ENCODE assay signal across 15 cellular contexts in the genomic region with DNA sequence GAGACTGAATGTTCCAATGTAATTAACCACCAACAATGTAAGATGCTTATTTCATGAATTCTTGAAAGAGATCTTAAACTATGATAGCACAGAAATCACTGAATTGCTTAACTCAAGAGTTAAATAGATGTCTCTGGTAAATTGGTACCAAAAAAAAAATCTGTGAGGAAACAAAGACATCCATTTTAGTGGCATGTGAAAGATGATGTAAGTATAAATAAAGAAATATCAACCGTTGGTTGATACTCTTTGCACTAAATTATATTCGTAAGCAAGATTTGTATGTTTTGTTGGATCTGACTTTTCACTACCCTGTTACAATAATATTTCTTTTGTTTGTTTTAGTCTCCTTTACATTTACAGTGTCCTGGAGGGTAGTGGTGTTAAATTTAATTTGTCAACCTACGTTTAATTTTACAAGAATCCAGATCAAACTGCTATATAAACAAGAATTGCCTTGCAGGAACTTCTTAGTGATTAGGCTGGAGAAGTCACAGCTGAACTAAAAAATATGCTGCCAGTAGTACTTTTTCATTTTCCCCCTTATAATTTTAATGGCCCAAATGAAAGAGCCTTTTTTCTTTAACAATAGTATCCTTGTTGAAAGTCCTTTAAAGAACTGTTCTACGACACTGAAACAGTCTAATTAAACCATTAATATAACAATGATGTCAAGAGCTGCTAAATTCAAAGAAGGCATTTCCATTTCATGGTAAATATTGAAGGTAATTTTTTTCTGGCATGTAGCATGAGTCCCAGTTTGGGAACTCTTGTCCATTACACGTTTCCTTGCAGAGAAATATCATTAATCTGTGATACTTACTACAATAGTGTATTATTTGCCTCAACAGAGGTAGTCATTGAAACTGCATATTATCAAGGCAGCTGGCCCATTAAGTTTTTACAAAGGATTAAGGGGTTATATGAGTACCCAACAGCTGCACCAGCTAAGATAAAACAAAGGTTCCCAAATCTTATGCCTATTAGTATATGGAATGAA.
A peak's percentile ranks its signal among the peaks of the same experiment; 100 is the strongest.
DNase-seq lines count a peak whose midpoint lies in the region; ATAC-seq and TF ChIP-seq lines count a peak whose summit lies in the region.
"Had no signal": no experiment of that assay in that cellular context is flagged by ENCODE, and none has a peak within 500 bp of the region (broad histone marks: within the 10 kb centered on the region; RNA-seq: fewer than 3 reads in every experiment).

No MANE protein-coding gene starts in this region.

- peaks cover 9% of the 10 kb centered on the region for H3K9me3 Mint-ChIP-seq in neural crest cell
- no peaks in the 10 kb centered on the region for H3K9me3 Mint-ChIP-seq in stimulated activated effector memory CD8-positive, alpha-beta T cell treated with anti-CD3 and anti-CD28 coated beads, Interleukin-12 subunit alpha, Interleukin-12 subunit beta, amount 100 ng/mL, for 72 hours

- H3K4me1 Mint-ChIP-seq in neural crest cell, result peaks cover 50% of the 10 kb centered on the region
- H3K4me1 Mint-ChIP-seq in stimulated activated effector memory CD8-positive, alpha-beta T cell treated with anti-CD3 and anti-CD28 coated beads, Interleukin-12 subunit alpha, Interleukin-12 subunit beta, amount 100 ng/mL, for 72 hours, result no peaks in the 10 kb centered on the region

- no peak for ATAC-seq in HG02884 (IDR thresholded peaks at IDR 0.05; ENCODE audit: unreplicated experiment)
- ATAC-seq in stimulated activated effector memory CD8-positive, alpha-beta T cell treated with anti-CD3 and anti-CD28 coated beads, Interleukin-12 subunit alpha, Interleukin-12 subunit beta, amount 100 ng/mL, for 72 hours, result no peak
- ATAC-seq: body of pancreas, GM12878 had no signal

- DNase-seq in DMS 273 treated with DMSO at 0.1 percent for 48 hours (lab: John Stamatoyannopoulos, UW) (peak; percentile 11), NCI-H1436 treated with DMSO at 0.1 percent for 48 hours (lab: John Stamatoyannopoulos, UW) (peak; percentile 40), SK-MEL-5 (ENCODE audit: low read depth, low spot score) (peak; percentile 95), neural crest cell (ENCODE audit: low read depth, low spot score) (no peak), cortex of kidney (lab: John Stamatoyannopoulos, UW) (no peak), NCI-H2029 treated with DMSO at 0.1 percent for 48 hours (lab: John Stamatoyannopoulos, UW) (no peak)
- no peak for DNase-seq in stimulated activated effector memory CD8-positive, alpha-beta T cell treated with anti-CD3 and anti-CD28 coated beads, Interleukin-12 subunit alpha, Interleukin-12 subunit beta, amount 100 ng/mL, for 72 hours (ENCODE audit: low spot score in 2 of 2)
- DNase-seq: activated gamma-delta T cell; BE2C; body of pancreas; effector CD8-positive, alpha-beta T cell; upper lobe of left lung had no signal

- peaks cover 11% of the 10 kb centered on the region for H3K36me3 Mint-ChIP-seq in neural crest cell (ENCODE audit: low read depth)
- no peaks in the 10 kb centered on the region for H3K36me3 Mint-ChIP-seq in stimulated activated effector memory CD8-positive, alpha-beta T cell treated with anti-CD3 and anti-CD28 coated beads, Interleukin-12 subunit alpha, Interleukin-12 subunit beta, amount 100 ng/mL, for 72 hours

- H3K4me3 Mint-ChIP-seq in neural crest cell, result peak overlapping the region; percentile 68
- no peak overlapping the region for H3K4me3 Mint-ChIP-seq in stimulated activated effector memory CD8-positive, alpha-beta T cell treated with anti-CD3 and anti-CD28 coated beads, Interleukin-12 subunit alpha, Interleukin-12 subunit beta, amount 100 ng/mL, for 72 hours

- H3K27me3 Mint-ChIP-seq in neural crest cell (ENCODE audit: low read depth), result no peaks in the 10 kb centered on the region
- H3K27me3 Mint-ChIP-seq: progenitor cell of endocrine pancreas had no signal

- no peak for TF ChIP-seq CTCF in neural crest cell (conservative IDR thresholded peaks at IDR 0.05)

- in situ Hi-C loops in SK-MEL-5 (cut with HindIII; ENCODE audit: low pct_unique_long_range_greater_than_20kb, low sequenced_read_pairs), result no loop called here

- peak overlapping the region; percentile 90 for H3K27ac Mint-ChIP-seq in neural crest cell (ENCODE audit: unreplicated experiment)
- no peak overlapping the region for H3K27ac Mint-ChIP-seq in stimulated activated effector memory CD8-positive, alpha-beta T cell treated with anti-CD3 and anti-CD28 coated beads, Interleukin-12 subunit alpha, Interleukin-12 subunit beta, amount 100 ng/mL, for 72 hours
- H3K27ac Mint-ChIP-seq: progenitor cell of endocrine pancreas had no signal

Comparison
In these comparisons a context has a peak if more than half of its experiments do, and no peak if none do; other contexts are left out.
1. DNase-seq: peak in DMS 273 treated with DMSO at 0.1 percent for 48 hours (single experiment), NCI-H1436 treated with DMSO at 0.1 percent for 48 hours (single experiment) and SK-MEL-5 (single experiment); none in neural crest cell (single experiment), cortex of kidney (single experiment), NCI-H2029 treated with DMSO at 0.1 percent for 48 hours (single experiment) and stimulated activated effector memory CD8-positive, alpha-beta T cell treated with anti-CD3 and anti-CD28 coated beads, Interleukin-12 subunit alpha, Interleukin-12 subunit beta, amount 100 ng/mL, for 72 hours (0 of 2).